ENCODE assay signal across 13 cellular contexts in genomic region chr6:35402136-35402855, GRCh38. TPM values are rescaled to one million over a fixed set of nuclear protein-coding genes. Genes with fewer than 3 reads are reported as not detected.
A peak's percentile ranks its signal among the peaks of the same experiment; 100 is the strongest.
DNase-seq lines count a peak whose midpoint lies in the region; ATAC-seq, FAIRE-seq and TF ChIP-seq lines count a peak whose summit lies in the region.
"Had no signal": no experiment of that assay in that cellular context is flagged by ENCODE, and none has a peak within 500 bp of the region (broad histone marks: within the 10 kb centered on the region; RNA-seq: fewer than 3 reads in every experiment).

No MANE protein-coding gene starts in this region.

- DNase-seq in DMS53 treated with DMSO at 0.1 percent for 48 hours (lab: John Stamatoyannopoulos, UW; ENCODE audit: unreplicated experiment), result peak; percentile 47
- no peak for DNase-seq in activated naive CD8-positive, alpha-beta T cell treated with anti-CD3 and anti-CD28 coated beads, Interleukin-2, amount 10 ng/mL, durations not matched to agents 7 days and 5 days
- no peak for DNase-seq in osteoblast (ENCODE audit: insufficient read length, low spot score, missing footprints)
- no peak for DNase-seq in D721Med (ENCODE audit: insufficient read length, low spot score)
- no peak for DNase-seq in NCI-H1417 treated with DMSO at 0.1 percent for 48 hours (lab: John Stamatoyannopoulos, UW)
- DNase-seq in GM19238 (ENCODE audit: insufficient read length, low spot score), result no peak
- DNase-seq in NCI-H510A (lab: John Stamatoyannopoulos, UW), result no peak
- DNase-seq: activated CD4-positive, CD25-positive, alpha-beta regulatory T cell; naive B cell; NCI-H2081; stimulated activated CD4-positive, alpha-beta T cell treated with anti-CD3 and anti-CD28 coated beads, Interleukin-1b, Interleukin-23, amount 100 ng/mL, for 48 hours; substantia nigra had no signal

- no peaks in the 10 kb centered on the region for H3K9me3 Mint-ChIP-seq in activated naive CD8-positive, alpha-beta T cell treated with anti-CD3 and anti-CD28 coated beads, Interleukin-2, amount 10 ng/mL, durations not matched to agents 7 days and 5 days
- H3K9me3 Mint-ChIP-seq: naive B cell had no signal

- no peaks in the 10 kb centered on the region for H3K36me3 ChIP-seq in osteoblast (ENCODE audit: insufficient read depth, low read length)

- H3K27me3 ChIP-seq in osteoblast (ENCODE audit: insufficient read depth, low read length), result no peaks in the 10 kb centered on the region

- H3K79me2 ChIP-seq in osteoblast (ENCODE audit: insufficient read depth, low read length), result peaks cover 95% of the 10 kb centered on the region

- no peaks in the 10 kb centered on the region for H3K27me3 Mint-ChIP-seq in activated naive CD8-positive, alpha-beta T cell treated with anti-CD3 and anti-CD28 coated beads, Interleukin-2, amount 10 ng/mL, durations not matched to agents 7 days and 5 days
- H3K27me3 Mint-ChIP-seq: naive B cell had no signal

- peaks cover 11% of the 10 kb centered on the region for H3K36me3 Mint-ChIP-seq in activated naive CD8-positive, alpha-beta T cell treated with anti-CD3 and anti-CD28 coated beads, Interleukin-2, amount 10 ng/mL, durations not matched to agents 7 days and 5 days

- H4K20me1 ChIP-seq in osteoblast (ENCODE audit: insufficient read depth, low read length), result peaks cover 24% of the 10 kb centered on the region

- POLR2A ChIA-PET in activated naive CD8-positive, alpha-beta T cell treated with anti-CD3 and anti-CD28 coated beads, Interleukin-2, amount 10 ng/mL, durations not matched to agents 7 days and 5 days (lab: Charles Lee), result no interaction called here

- H3K4me2 ChIP-seq in osteoblast (ENCODE audit: insufficient read depth, low read length), result no peak overlapping the region

- FAIRE-seq in D721Med (lab: Jason Lieb, UNC), result no peak

- H3K4me3 Mint-ChIP-seq in activated naive CD8-positive, alpha-beta T cell treated with anti-CD3 and anti-CD28 coated beads, Interleukin-2, amount 10 ng/mL, durations not matched to agents 7 days and 5 days, result no peak overlapping the region
- H3K4me3 Mint-ChIP-seq: naive B cell had no signal

- TF ChIP-seq CTCF in osteoblast (IDR thresholded peaks at IDR 0.05; ENCODE audit: extremely low read depth, low read depth, low read length) (no peak), D721Med (IDR thresholded peaks at IDR 0.05; ENCODE audit: insufficient read depth, missing control alignments) (no peak)

- no peak overlapping the region for H3K4me3 ChIP-seq in osteoblast (ENCODE audit: insufficient read depth, low read length)

- H2AFZ ChIP-seq in osteoblast (ENCODE audit: low read length), result no peak overlapping the region

- peaks cover 18% of the 10 kb centered on the region for H3K4me1 Mint-ChIP-seq in activated naive CD8-positive, alpha-beta T cell treated with anti-CD3 and anti-CD28 coated beads, Interleukin-2, amount 10 ng/mL, durations not matched to agents 7 days and 5 days

- ATAC-seq in HG02588 (IDR thresholded peaks at IDR 0.05; ENCODE audit: unreplicated experiment), result peak; percentile 51
- ATAC-seq in activated naive CD8-positive, alpha-beta T cell treated with anti-CD3 and anti-CD28 coated beads, Interleukin-2, amount 10 ng/mL, durations not matched to agents 7 days and 5 days (ENCODE audit: low read depth), result no peak

- peak overlapping the region; percentile 1 for H3K27ac ChIP-seq in osteoblast (ENCODE audit: low read depth, low read length)

- no peaks in the 10 kb centered on the region for H3K9me3 ChIP-seq in osteoblast (ENCODE audit: low read depth, low read length)

- peak overlapping the region; percentile 42 for H3K27ac Mint-ChIP-seq in activated naive CD8-positive, alpha-beta T cell treated with anti-CD3 and anti-CD28 coated beads, Interleukin-2, amount 10 ng/mL, durations not matched to agents 7 days and 5 days

- peaks cover 13% of the 10 kb centered on the region for H3K4me1 ChIP-seq in osteoblast (ENCODE audit: insufficient read depth, low read length)

RNA-seq across cellular contexts. Expression of gene FANCE, which starts 49.8 kb away (rescaled TPM):
- total RNA-seq in activated naive CD8-positive, alpha-beta T cell treated with anti-CD3 and anti-CD28 coated beads, Interleukin-2, amount 10 ng/mL, durations not matched to agents 7 days and 5 days, result 10 to 100 TPM; 14.9 to 15.9 TPM
- 13.8 and 16.6 TPM in 2 replicates for total RNA-seq in osteoblast

RNA-seq across cellular contexts. Expression of gene PPARD, which starts 59.9 kb away (rescaled TPM):
- 10 to 100 TPM; 43.0 to 45.9 TPM for total RNA-seq in activated naive CD8-positive, alpha-beta T cell treated with anti-CD3 and anti-CD28 coated beads, Interleukin-2, amount 10 ng/mL, durations not matched to agents 7 days and 5 days
- total RNA-seq in osteoblast, result 12.3 and 13.3 TPM in 2 replicates
